In genomic region chr3:82020282-82020681, GRCh38 we compare ENCODE assay signal across 24 cellular contexts.
"Had no signal": no experiment of that assay in that cellular context is flagged by ENCODE, and none has a peak within 500 bp of the region (broad histone marks: within the 10 kb centered on the region; RNA-seq: fewer than 3 reads in every experiment).

No MANE protein-coding gene starts in this region.

- H3K9me3 ChIP-seq: esophagus muscularis mucosa, lower lobe of right lung, mucosa of descending colon had no signal

- H3K4me3 ChIP-seq: coronary artery, dorsolateral prefrontal cortex, esophagus muscularis mucosa, gastroesophageal sphincter, heart left ventricle, hepatocyte, left lung, lower lobe of right lung, mucosa of descending colon had no signal

- H3K4me3 Mint-ChIP-seq: immature natural killer cell, mesothelial cell of epicardium, naive B cell had no signal

- H3K4me2 ChIP-seq: hepatocyte had no signal

- H3K27ac ChIP-seq: coronary artery, dorsolateral prefrontal cortex, esophagus muscularis mucosa, foreskin keratinocyte, gastroesophageal sphincter, heart left ventricle, hepatocyte, left lung, lower lobe of right lung had no signal

- H3K27me3 ChIP-seq: dorsolateral prefrontal cortex, esophagus muscularis mucosa, foreskin keratinocyte, gastroesophageal sphincter, heart left ventricle, hepatocyte, left lung had no signal

- H3K36me3 ChIP-seq: esophagus muscularis mucosa, gastroesophageal sphincter, heart left ventricle, left lung, lower lobe of right lung had no signal

- H3K36me3 Mint-ChIP-seq: naive B cell had no signal

- H3K4me1 ChIP-seq: esophagus muscularis mucosa, foreskin keratinocyte, gastroesophageal sphincter, heart left ventricle, left lung, lower lobe of right lung had no signal

- H3K27ac Mint-ChIP-seq: immature natural killer cell, mesothelial cell of epicardium, naive B cell had no signal

- FAIRE-seq: colon, endometrium, islet of Langerhans, keratinocyte had no signal

- H2AFZ ChIP-seq: hepatocyte had no signal

- DNase-seq: dermis blood vessel endothelial cell; dorsolateral prefrontal cortex; effector CD4-positive, alpha-beta T cell; effector memory CD4-positive, alpha-beta T cell; foreskin keratinocyte; heart left ventricle; hypothalamus; immature natural killer cell; left cardiac atrium; left lung; left ventricle myocardium superior; lower lobe of right lung; mesenchymal stem cell; mucosa of descending colon; naive B cell had no signal

- H3K79me2 ChIP-seq: hepatocyte had no signal

- H3K27me3 Mint-ChIP-seq: naive B cell had no signal

- H3K4me1 Mint-ChIP-seq: immature natural killer cell had no signal

- ATAC-seq: foreskin keratinocyte, gastroesophageal sphincter, heart left ventricle, left cardiac atrium, left lung, left ventricle myocardium superior, lower lobe of right lung, mucosa of descending colon had no signal
